Comparison of ENCODE assay signal across 8 cellular contexts in genomic region chr15:49155110-49155833, GRCh38. TPM values are rescaled to one million over a fixed set of nuclear protein-coding genes. Genes with fewer than 3 reads are reported as not detected.
DNase-seq lines count a peak whose midpoint lies in the region; ATAC-seq and TF ChIP-seq lines count a peak whose summit lies in the region.

TSS of gene COPS2 (minus strand) at chr15:49155599. CDS start at chr15:49155578, 21 bp downstream.

- peaks cover 21% of the 10 kb centered on the region for H3K36me3 Mint-ChIP-seq in activated CD4-positive, alpha-beta T cell treated with anti-CD3 and anti-CD28 coated beads, Interleukin-2, amount 10 ng/mL, durations not matched to agents 24 days and 14 days (ENCODE audit: low read depth)

- DNase-seq in BE2C, result peak; percentile 93
- DNase-seq in GM19240 (ENCODE audit: insufficient read length, low spot score), result peak; percentile 45
- DNase-seq in NCI-H526 (lab: John Stamatoyannopoulos, UW), result peak; percentile 98
- peak; percentile 98 for DNase-seq in activated CD4-positive, alpha-beta T cell treated with anti-CD3 and anti-CD28 coated beads, Interleukin-2, amount 10 ng/mL, durations not matched to agents 24 days and 14 days
- DNase-seq in coronary artery (ENCODE audit: low spot score), result peak; percentile 95
- peak; percentile 74 to 88 for DNase-seq in stimulated activated CD4-positive, alpha-beta T cell treated with anti-CD3 and anti-CD28 coated beads, Interleukin-1b, Interleukin-23, amount 100 ng/mL, for 4 hours (ENCODE audit: low read depth in 2 of 2)

- peaks cover 1% of the 10 kb centered on the region for H3K27me3 Mint-ChIP-seq in activated CD4-positive, alpha-beta T cell treated with anti-CD3 and anti-CD28 coated beads, Interleukin-2, amount 10 ng/mL, durations not matched to agents 24 days and 14 days

- H3K4me1 ChIP-seq in BE2C, result no peaks in the 10 kb centered on the region

- H3K4me1 Mint-ChIP-seq in activated CD4-positive, alpha-beta T cell treated with anti-CD3 and anti-CD28 coated beads, Interleukin-2, amount 10 ng/mL, durations not matched to agents 24 days and 14 days, result peaks cover 40% of the 10 kb centered on the region

- H3K27me3 ChIP-seq in BE2C (no peaks in the 10 kb centered on the region), layer of hippocampus (ENCODE audit: control insufficient read depth, insufficient read depth, low read length) (no peaks in the 10 kb centered on the region)

- H3K36me3 ChIP-seq in BE2C, result peaks cover 6% of the 10 kb centered on the region

- H3K4me3 ChIP-seq in BE2C (ENCODE audit: low read depth, low read length), result peak within 1 kb of the TSS; percentile 85
- peak within 1 kb of the TSS; percentile 91 for H3K4me3 ChIP-seq in coronary artery

- H3K9me3 Mint-ChIP-seq in activated CD4-positive, alpha-beta T cell treated with anti-CD3 and anti-CD28 coated beads, Interleukin-2, amount 10 ng/mL, durations not matched to agents 24 days and 14 days, result no peaks in the 10 kb centered on the region

- peak within 1 kb of the TSS; percentile 99 for H3K4me3 Mint-ChIP-seq in activated CD4-positive, alpha-beta T cell treated with anti-CD3 and anti-CD28 coated beads, Interleukin-2, amount 10 ng/mL, durations not matched to agents 24 days and 14 days

- peak within 1 kb of the TSS; percentile 88 to 99 for H3K27ac ChIP-seq in coronary artery
- peak within 1 kb of the TSS; percentile 74 for H3K27ac ChIP-seq in layer of hippocampus (ENCODE audit: low read depth, low read length)

- intact Hi-C loops in activated CD4-positive, alpha-beta T cell treated with anti-CD3 and anti-CD28 coated beads, Interleukin-2, amount 10 ng/mL, durations not matched to agents 24 days and 14 days (cut with micrococcal nuclease), result loop anchor here (1.0 to 10.0 kb wide), 9 partner anchors 15 to 1752 kb away; partner anchors contain the start of genes AP4E1, CEP152, DUT and EID1

- no peaks in the 10 kb centered on the region for H3K9me3 ChIP-seq in BE2C

- peak within 1 kb of the TSS; percentile 99 for H3K27ac Mint-ChIP-seq in activated CD4-positive, alpha-beta T cell treated with anti-CD3 and anti-CD28 coated beads, Interleukin-2, amount 10 ng/mL, durations not matched to agents 24 days and 14 days

- ATAC-seq in HG03460 (IDR thresholded peaks at IDR 0.05; ENCODE audit: unreplicated experiment), result peak; percentile 86

- TF ChIP-seq CTCF in BE2C (IDR thresholded peaks at IDR 0.05; ENCODE audit: low read depth, low read length) (0 out of 2 replicates have a peak, but pooled peaks have one; percentile 4), coronary artery (IDR thresholded peaks at IDR 0.05) (no peak)

RNA-seq across cellular contexts. Expression of gene COPS2, which starts in this region (rescaled TPM):
- polyA plus RNA-seq in BE2C (2012; ENCODE audit: insufficient read depth, insufficient read length, low read depth), result 42.1 TPM
- 98.6 and 99.0 TPM in 2 replicates for total RNA-seq in activated CD4-positive, alpha-beta T cell treated with anti-CD3 and anti-CD28 coated beads, Interleukin-2, amount 10 ng/mL, durations not matched to agents 24 days and 14 days

Comparison
In these comparisons a context has a peak if more than half of its experiments do, and no peak if none do; other contexts are left out.
1. Peak in every context shown above with its lines: DNase-seq, ATAC-seq, H3K4me3 ChIP-seq and H3K27ac ChIP-seq.
2. DNase-seq: peak in every context shown above with its lines; median percentile 98 in NCI-H526; 98 in activated CD4-positive, alpha-beta T cell treated with anti-CD3 and anti-CD28 coated beads, Interleukin-2, amount 10 ng/mL, durations not matched to agents 24 days and 14 days; 95 in coronary artery; 93 in BE2C; 81 in stimulated activated CD4-positive, alpha-beta T cell treated with anti-CD3 and anti-CD28 coated beads, Interleukin-1b, Interleukin-23, amount 100 ng/mL, for 4 hours; 45 in GM19240.